In the genomic region with DNA sequence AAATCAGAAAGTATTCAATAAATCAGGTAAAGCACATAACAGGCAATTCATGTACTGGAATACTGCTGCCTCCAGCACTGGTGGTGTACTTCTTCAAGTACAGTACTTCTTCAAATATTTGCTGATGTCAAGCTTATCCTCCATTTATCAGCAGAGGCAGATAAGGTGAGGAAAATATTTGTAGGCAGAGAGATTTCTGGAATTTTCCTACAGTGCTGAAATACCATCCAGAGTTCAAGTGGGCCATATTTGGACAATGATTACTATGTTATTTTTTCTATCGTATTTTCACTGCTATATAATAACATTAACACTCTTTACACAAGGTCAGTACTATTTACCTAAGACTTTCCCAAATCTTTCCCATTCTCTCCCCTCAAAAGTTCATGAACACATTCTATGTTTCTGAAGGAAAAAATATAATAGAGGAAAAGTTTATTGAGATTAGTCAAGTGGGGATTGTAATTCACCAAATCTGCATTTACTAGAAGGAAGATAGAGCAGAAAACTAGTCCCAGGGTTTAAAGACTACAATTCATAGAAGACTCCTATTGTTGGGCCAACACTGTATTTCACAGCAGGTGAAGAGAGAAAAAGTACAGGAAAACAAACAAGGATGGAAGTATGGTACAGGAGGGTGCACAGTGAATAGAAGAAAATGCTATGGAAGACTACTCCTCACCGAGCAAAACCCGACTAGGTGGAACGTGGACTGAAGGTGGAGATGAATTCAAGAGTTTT, we compare ENCODE assay signal across 1 cellular context.
TF ChIP-seq lines count a peak whose summit lies in the region.

No MANE protein-coding gene starts in this region.

TF ChIP-seq in HepG2, 621 proteins besides CTCF, POLR2A, EP300 and RAD21 (continued from another document and continues in another):
- TF ChIP-seq, protein P1, sequence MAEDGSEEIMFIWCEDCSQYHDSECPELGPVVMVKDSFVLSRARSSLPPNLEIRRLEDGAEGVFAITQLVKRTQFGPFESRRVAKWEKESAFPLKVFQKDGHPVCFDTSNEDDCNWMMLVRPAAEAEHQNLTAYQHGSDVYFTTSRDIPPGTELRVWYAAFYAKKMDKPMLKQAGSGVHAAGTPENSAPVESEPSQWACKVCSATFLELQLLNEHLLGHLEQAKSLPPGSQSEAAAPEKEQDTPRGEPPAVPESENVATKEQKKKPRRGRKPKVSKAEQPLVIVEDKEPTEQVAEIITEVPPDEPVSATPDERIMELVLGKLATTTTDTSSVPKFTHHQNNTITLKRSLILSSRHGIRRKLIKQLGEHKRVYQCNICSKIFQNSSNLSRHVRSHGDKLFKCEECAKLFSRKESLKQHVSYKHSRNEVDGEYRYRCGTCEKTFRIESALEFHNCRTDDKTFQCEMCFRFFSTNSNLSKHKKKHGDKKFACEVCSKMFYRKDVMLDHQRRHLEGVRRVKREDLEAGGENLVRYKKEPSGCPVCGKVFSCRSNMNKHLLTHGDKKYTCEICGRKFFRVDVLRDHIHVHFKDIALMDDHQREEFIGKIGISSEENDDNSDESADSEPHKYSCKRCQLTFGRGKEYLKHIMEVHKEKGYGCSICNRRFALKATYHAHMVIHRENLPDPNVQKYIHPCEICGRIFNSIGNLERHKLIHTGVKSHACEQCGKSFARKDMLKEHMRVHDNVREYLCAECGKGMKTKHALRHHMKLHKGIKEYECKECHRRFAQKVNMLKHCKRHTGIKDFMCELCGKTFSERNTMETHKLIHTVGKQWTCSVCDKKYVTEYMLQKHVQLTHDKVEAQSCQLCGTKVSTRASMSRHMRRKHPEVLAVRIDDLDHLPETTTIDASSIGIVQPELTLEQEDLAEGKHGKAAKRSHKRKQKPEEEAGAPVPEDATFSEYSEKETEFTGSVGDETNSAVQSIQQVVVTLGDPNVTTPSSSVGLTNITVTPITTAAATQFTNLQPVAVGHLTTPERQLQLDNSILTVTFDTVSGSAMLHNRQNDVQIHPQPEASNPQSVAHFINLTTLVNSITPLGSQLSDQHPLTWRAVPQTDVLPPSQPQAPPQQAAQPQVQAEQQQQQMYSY (CRISPR knock-in tag; IDR thresholded peaks at IDR 0.05): no peak
- no peak for TF ChIP-seq TEAD2 (CRISPR knock-in tag; IDR thresholded peaks at IDR 0.05)
- peak; percentile 96 for TF ChIP-seq NCOA2 (CRISPR knock-in tag; IDR thresholded peaks at IDR 0.05)
- no peak for TF ChIP-seq STAT5B (CRISPR knock-in tag; IDR thresholded peaks at IDR 0.05)
- TF ChIP-seq, protein P2, sequence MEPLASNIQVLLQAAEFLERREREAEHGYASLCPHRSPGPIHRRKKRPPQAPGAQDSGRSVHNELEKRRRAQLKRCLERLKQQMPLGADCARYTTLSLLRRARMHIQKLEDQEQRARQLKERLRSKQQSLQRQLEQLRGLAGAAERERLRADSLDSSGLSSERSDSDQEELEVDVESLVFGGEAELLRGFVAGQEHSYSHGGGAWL (CRISPR knock-in tag; IDR thresholded peaks at IDR 0.05): no peak
- TF ChIP-seq ZNF674 (CRISPR knock-in tag; IDR thresholded peaks at IDR 0.05; ENCODE audit: low read depth): no peak
- TF ChIP-seq, protein P3, sequence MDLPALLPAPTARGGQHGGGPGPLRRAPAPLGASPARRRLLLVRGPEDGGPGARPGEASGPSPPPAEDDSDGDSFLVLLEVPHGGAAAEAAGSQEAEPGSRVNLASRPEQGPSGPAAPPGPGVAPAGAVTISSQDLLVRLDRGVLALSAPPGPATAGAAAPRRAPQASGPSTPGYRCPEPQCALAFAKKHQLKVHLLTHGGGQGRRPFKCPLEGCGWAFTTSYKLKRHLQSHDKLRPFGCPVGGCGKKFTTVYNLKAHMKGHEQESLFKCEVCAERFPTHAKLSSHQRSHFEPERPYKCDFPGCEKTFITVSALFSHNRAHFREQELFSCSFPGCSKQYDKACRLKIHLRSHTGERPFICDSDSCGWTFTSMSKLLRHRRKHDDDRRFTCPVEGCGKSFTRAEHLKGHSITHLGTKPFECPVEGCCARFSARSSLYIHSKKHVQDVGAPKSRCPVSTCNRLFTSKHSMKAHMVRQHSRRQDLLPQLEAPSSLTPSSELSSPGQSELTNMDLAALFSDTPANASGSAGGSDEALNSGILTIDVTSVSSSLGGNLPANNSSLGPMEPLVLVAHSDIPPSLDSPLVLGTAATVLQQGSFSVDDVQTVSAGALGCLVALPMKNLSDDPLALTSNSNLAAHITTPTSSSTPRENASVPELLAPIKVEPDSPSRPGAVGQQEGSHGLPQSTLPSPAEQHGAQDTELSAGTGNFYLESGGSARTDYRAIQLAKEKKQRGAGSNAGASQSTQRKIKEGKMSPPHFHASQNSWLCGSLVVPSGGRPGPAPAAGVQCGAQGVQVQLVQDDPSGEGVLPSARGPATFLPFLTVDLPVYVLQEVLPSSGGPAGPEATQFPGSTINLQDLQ (CRISPR knock-in tag; IDR thresholded peaks at IDR 0.05): no peak
- TF ChIP-seq ZNF598 (CRISPR knock-in tag; IDR thresholded peaks at IDR 0.05; ENCODE audit: borderline replicate concordance): no peak
- peak; percentile 85 for TF ChIP-seq NR2F6 (IDR thresholded peaks at IDR 0.05)
- peak; percentile 71 for TF ChIP-seq NR2F6 (CRISPR knock-in tag; IDR thresholded peaks at IDR 0.05)
- TF ChIP-seq ZNF282 (IDR thresholded peaks at IDR 0.05; ENCODE audit: partially characterized antibody): no peak
- 0 out of 2 replicates have a peak, but pooled peaks have one; percentile 40 for TF ChIP-seq CCDC6 (CRISPR knock-in tag; IDR thresholded peaks at IDR 0.05)
- TF ChIP-seq, protein P4, sequence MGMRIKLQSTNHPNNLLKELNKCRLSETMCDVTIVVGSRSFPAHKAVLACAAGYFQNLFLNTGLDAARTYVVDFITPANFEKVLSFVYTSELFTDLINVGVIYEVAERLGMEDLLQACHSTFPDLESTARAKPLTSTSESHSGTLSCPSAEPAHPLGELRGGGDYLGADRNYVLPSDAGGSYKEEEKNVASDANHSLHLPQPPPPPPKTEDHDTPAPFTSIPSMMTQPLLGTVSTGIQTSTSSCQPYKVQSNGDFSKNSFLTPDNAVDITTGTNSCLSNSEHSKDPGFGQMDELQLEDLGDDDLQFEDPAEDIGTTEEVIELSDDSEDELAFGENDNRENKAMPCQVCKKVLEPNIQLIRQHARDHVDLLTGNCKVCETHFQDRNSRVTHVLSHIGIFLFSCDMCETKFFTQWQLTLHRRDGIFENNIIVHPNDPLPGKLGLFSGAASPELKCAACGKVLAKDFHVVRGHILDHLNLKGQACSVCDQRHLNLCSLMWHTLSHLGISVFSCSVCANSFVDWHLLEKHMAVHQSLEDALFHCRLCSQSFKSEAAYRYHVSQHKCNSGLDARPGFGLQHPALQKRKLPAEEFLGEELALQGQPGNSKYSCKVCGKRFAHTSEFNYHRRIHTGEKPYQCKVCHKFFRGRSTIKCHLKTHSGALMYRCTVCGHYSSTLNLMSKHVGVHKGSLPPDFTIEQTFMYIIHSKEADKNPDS (CRISPR knock-in tag; IDR thresholded peaks at IDR 0.05): peak; percentile 39; the same call in 1 of the 2 replicates
- TF ChIP-seq, protein P5, sequence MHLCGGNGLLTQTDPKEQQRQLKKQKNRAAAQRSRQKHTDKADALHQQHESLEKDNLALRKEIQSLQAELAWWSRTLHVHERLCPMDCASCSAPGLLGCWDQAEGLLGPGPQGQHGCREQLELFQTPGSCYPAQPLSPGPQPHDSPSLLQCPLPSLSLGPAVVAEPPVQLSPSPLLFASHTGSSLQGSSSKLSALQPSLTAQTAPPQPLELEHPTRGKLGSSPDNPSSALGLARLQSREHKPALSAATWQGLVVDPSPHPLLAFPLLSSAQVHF (CRISPR knock-in tag; IDR thresholded peaks at IDR 0.05): no peak
- TF ChIP-seq MAFK (conservative IDR thresholded peaks at IDR 0.05 in 1 of 2, IDR thresholded peaks at IDR 0.05 in 1 of 2; ENCODE audit: low read length in 2 of 2): peak; percentile 87 to 91
- no peak for TF ChIP-seq ZNF383 (CRISPR knock-in tag; IDR thresholded peaks at IDR 0.05; ENCODE audit: borderline replicate concordance)
- TF ChIP-seq ZNF44 (CRISPR knock-in tag; IDR thresholded peaks at IDR 0.05): no peak
- TF ChIP-seq, protein P6, sequence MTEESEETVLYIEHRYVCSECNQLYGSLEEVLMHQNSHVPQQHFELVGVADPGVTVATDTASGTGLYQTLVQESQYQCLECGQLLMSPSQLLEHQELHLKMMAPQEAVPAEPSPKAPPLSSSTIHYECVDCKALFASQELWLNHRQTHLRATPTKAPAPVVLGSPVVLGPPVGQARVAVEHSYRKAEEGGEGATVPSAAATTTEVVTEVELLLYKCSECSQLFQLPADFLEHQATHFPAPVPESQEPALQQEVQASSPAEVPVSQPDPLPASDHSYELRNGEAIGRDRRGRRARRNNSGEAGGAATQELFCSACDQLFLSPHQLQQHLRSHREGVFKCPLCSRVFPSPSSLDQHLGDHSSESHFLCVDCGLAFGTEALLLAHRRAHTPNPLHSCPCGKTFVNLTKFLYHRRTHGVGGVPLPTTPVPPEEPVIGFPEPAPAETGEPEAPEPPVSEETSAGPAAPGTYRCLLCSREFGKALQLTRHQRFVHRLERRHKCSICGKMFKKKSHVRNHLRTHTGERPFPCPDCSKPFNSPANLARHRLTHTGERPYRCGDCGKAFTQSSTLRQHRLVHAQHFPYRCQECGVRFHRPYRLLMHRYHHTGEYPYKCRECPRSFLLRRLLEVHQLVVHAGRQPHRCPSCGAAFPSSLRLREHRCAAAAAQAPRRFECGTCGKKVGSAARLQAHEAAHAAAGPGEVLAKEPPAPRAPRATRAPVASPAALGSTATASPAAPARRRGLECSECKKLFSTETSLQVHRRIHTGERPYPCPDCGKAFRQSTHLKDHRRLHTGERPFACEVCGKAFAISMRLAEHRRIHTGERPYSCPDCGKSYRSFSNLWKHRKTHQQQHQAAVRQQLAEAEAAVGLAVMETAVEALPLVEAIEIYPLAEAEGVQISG (CRISPR knock-in tag; IDR thresholded peaks at IDR 0.05): no peak
- TF ChIP-seq, protein P7, sequence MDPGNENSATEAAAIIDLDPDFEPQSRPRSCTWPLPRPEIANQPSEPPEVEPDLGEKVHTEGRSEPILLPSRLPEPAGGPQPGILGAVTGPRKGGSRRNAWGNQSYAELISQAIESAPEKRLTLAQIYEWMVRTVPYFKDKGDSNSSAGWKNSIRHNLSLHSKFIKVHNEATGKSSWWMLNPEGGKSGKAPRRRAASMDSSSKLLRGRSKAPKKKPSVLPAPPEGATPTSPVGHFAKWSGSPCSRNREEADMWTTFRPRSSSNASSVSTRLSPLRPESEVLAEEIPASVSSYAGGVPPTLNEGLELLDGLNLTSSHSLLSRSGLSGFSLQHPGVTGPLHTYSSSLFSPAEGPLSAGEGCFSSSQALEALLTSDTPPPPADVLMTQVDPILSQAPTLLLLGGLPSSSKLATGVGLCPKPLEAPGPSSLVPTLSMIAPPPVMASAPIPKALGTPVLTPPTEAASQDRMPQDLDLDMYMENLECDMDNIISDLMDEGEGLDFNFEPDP (CRISPR knock-in tag; conservative IDR thresholded peaks at IDR 0.05): no peak
- TF ChIP-seq SP2 (CRISPR knock-in tag; IDR thresholded peaks at IDR 0.05): no peak
- TF ChIP-seq MAZ (IDR thresholded peaks at IDR 0.05; ENCODE audit: borderline replicate concordance, low read depth, low read length): no peak
- TF ChIP-seq MAZ (CRISPR knock-in tag; IDR thresholded peaks at IDR 0.05; ENCODE audit: low read depth): no peak
- TF ChIP-seq ZNF816 (CRISPR knock-in tag; IDR thresholded peaks at IDR 0.05; ENCODE audit: borderline replicate concordance): no peak
- no peak for TF ChIP-seq MAF1 (CRISPR knock-in tag; IDR thresholded peaks at IDR 0.05; ENCODE audit: borderline replicate concordance)
- TF ChIP-seq SMYD3 (CRISPR knock-in tag; IDR thresholded peaks at IDR 0.05): 0 out of 2 replicates have a peak, but pooled peaks have one; percentile 27
- peak; percentile 81 for TF ChIP-seq FOXA1 (IDR thresholded peaks at IDR 0.05)
- peak; percentile 74 for TF ChIP-seq FOXA1 (CRISPR knock-in tag; IDR thresholded peaks at IDR 0.05)
- TF ChIP-seq CENPX (CRISPR knock-in tag; IDR thresholded peaks at IDR 0.05): no peak
- TF ChIP-seq, protein P8, sequence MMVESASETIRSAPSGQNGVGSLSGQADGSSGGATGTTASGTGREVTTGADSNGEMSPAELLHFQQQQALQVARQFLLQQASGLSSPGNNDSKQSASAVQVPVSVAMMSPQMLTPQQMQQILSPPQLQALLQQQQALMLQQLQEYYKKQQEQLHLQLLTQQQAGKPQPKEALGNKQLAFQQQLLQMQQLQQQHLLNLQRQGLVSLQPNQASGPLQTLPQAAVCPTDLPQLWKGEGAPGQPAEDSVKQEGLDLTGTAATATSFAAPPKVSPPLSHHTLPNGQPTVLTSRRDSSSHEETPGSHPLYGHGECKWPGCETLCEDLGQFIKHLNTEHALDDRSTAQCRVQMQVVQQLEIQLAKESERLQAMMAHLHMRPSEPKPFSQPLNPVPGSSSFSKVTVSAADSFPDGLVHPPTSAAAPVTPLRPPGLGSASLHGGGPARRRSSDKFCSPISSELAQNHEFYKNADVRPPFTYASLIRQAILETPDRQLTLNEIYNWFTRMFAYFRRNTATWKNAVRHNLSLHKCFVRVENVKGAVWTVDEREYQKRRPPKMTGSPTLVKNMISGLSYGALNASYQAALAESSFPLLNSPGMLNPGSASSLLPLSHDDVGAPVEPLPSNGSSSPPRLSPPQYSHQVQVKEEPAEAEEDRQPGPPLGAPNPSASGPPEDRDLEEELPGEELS (CRISPR knock-in tag; IDR thresholded peaks at IDR 0.05): peak; percentile 83
- no peak for TF ChIP-seq ZNF354B (CRISPR knock-in tag; IDR thresholded peaks at IDR 0.05)
- no peak for TF ChIP-seq ZNF3 (CRISPR knock-in tag; IDR thresholded peaks at IDR 0.05)
- TF ChIP-seq NR2C2 (CRISPR knock-in tag; IDR thresholded peaks at IDR 0.05; ENCODE audit: borderline replicate concordance): no peak
- TF ChIP-seq KDM5A (IDR thresholded peaks at IDR 0.05; ENCODE audit: borderline replicate concordance, low read length): no peak
- TF ChIP-seq, protein P9, sequence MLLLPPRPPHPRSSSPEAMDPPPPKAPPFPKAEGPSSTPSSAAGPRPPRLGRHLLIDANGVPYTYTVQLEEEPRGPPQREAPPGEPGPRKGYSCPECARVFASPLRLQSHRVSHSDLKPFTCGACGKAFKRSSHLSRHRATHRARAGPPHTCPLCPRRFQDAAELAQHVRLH (CRISPR knock-in tag; IDR thresholded peaks at IDR 0.05; ENCODE audit: borderline replicate concordance, low read depth): no peak
- no peak for TF ChIP-seq ELF1 (CRISPR knock-in tag; IDR thresholded peaks at IDR 0.05)
- no peak for TF ChIP-seq MTA3 (CRISPR knock-in tag; IDR thresholded peaks at IDR 0.05)
- TF ChIP-seq SPEN (CRISPR knock-in tag; IDR thresholded peaks at IDR 0.05; ENCODE audit: low read depth): no peak
- TF ChIP-seq HDAC1 (CRISPR knock-in tag; IDR thresholded peaks at IDR 0.05): peak; percentile 59
- no peak for TF ChIP-seq POLR2AphosphoS5 (IDR thresholded peaks at IDR 0.05; ENCODE audit: low read depth, low read length)
- TF ChIP-seq, protein P10, sequence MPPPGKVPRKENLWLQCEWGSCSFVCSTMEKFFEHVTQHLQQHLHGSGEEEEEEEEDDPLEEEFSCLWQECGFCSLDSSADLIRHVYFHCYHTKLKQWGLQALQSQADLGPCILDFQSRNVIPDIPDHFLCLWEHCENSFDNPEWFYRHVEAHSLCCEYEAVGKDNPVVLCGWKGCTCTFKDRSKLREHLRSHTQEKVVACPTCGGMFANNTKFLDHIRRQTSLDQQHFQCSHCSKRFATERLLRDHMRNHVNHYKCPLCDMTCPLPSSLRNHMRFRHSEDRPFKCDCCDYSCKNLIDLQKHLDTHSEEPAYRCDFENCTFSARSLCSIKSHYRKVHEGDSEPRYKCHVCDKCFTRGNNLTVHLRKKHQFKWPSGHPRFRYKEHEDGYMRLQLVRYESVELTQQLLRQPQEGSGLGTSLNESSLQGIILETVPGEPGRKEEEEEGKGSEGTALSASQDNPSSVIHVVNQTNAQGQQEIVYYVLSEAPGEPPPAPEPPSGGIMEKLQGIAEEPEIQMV (CRISPR knock-in tag; IDR thresholded peaks at IDR 0.05; ENCODE audit: low read depth): no peak
- TF ChIP-seq SAFB2 (CRISPR knock-in tag; IDR thresholded peaks at IDR 0.05; ENCODE audit: borderline replicate concordance, low read depth): no peak
- no peak for TF ChIP-seq BHLHE40 (IDR thresholded peaks at IDR 0.05; ENCODE audit: low read length)
- TF ChIP-seq HDAC6 (IDR thresholded peaks at IDR 0.05; ENCODE audit: low read depth, low read length): no peak
- TF ChIP-seq FOXO1 (CRISPR knock-in tag; IDR thresholded peaks at IDR 0.05): peak; percentile 77; the same call in 1 of the 2 replicates
- TF ChIP-seq ZNF484 (CRISPR knock-in tag; IDR thresholded peaks at IDR 0.05; ENCODE audit: borderline replicate concordance, low read depth): no peak
